Comparison of ENCODE assay signal across 8 cellular contexts in the genomic region with DNA sequence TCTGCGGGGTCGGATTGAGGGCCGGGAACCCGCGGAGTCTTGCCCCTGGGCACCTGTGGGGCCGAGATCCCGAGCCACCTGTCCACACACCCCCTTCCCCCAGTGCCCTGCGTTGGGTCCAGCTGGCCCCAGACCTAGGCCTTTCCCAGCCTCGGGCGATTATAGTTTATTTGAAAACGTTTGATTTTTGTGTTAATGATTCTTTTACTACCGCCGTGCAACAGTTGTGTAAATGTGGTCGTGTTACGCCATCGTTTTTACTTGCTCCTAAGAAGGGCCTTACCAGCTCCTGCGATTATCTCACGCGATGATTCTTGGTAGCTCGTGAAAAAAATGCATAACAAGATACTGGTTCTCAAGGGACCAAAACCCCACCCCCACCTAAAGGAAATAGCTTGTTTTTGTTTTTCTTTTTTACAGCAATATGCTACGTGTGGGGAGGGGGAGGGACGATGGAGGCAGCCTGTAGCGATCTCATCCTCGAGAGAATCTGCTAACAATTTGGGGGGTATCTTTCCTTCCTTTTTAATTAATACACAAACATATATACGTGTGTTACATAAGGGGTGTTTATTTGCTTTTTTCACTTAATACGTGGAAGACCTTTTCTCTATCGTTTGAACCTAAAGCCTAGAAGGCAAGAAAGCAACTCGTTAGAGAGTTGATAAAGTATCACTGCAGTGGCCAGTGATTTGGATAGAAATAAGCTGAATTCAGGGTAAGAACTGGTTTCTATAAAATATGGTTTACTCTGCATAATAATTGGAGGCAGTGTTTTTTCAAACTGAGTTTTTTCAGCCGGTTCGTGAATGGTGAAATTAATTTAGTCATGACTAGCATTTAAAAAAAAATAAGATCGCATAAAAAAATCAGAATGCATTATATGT.
DNase-seq lines count a peak whose midpoint lies in the region; ATAC-seq and TF ChIP-seq lines count a peak whose summit lies in the region.

No MANE protein-coding gene starts in this region.

- peak; percentile 26 for ATAC-seq in HG02588 (IDR thresholded peaks at IDR 0.05; ENCODE audit: unreplicated experiment)

- no peaks in the 10 kb centered on the region for H3K9me3 ChIP-seq in iPS-18c (ENCODE audit: control insufficient read depth, insufficient read depth, low read length)

- peak in 4 of 6 experiments; percentile 1 to 37 (median 20) for DNase-seq in stimulated activated naive CD4-positive, alpha-beta T cell (lab: John Stamatoyannopoulos, UW)
- no peak for DNase-seq in stimulated activated naive CD4-positive, alpha-beta T cell treated with Interleukin-2 at 50 U/mL for 16 hours (lab: John Stamatoyannopoulos, UW)
- DNase-seq in NCI-H1694 treated with DMSO at 0.1 percent for 48 hours (lab: John Stamatoyannopoulos, UW): peak; percentile 25
- peak; percentile 3 for DNase-seq in astrocyte of the cerebellum (ENCODE audit: low read depth)
- DNase-seq in erythroblast (lab: John Stamatoyannopoulos, UW): no peak

- in situ Hi-C loops in astrocyte of the cerebellum (cut with HindIII; ENCODE audit: low sequenced_read_pairs): no loop called here

- peak overlapping the region; percentile 61 for H3K4me3 ChIP-seq in astrocyte of the cerebellum (ENCODE audit: low read depth, low read length)
- peak overlapping the region; percentile 89 for H3K4me3 ChIP-seq in iPS-18c (ENCODE audit: insufficient read depth, low read depth, low read length)
- H3K4me3 ChIP-seq in skin epidermis: peak overlapping the region; percentile 43 to 66 (median 66)

- TF ChIP-seq POLR2A in erythroblast (IDR thresholded peaks at IDR 0.05; ENCODE audit: low read length): no peak

- H3K27ac ChIP-seq in skin epidermis: peak overlapping the region in 17 of 21 experiments; percentile 29 to 80 (median 61)

- no peak for TF ChIP-seq CTCF in astrocyte of the cerebellum (IDR thresholded peaks at IDR 0.05; ENCODE audit: low read depth, low read length, missing control alignments)

Comparison
In these comparisons a context has a peak if more than half of its experiments do, and no peak if none do; other contexts are left out.
1. DNase-seq: peak in stimulated activated naive CD4-positive, alpha-beta T cell (4 of 6), NCI-H1694 treated with DMSO at 0.1 percent for 48 hours (single experiment) and astrocyte of the cerebellum (single experiment); none in stimulated activated naive CD4-positive, alpha-beta T cell treated with Interleukin-2 at 50 U/mL for 16 hours (single experiment) and erythroblast (0 of 2).
2. Peak in every context shown above with its lines, with median percentiles within 50 percentile points of each other: H3K4me3 ChIP-seq.